21 cellular contexts compared by ENCODE assay signal in the genomic region with DNA sequence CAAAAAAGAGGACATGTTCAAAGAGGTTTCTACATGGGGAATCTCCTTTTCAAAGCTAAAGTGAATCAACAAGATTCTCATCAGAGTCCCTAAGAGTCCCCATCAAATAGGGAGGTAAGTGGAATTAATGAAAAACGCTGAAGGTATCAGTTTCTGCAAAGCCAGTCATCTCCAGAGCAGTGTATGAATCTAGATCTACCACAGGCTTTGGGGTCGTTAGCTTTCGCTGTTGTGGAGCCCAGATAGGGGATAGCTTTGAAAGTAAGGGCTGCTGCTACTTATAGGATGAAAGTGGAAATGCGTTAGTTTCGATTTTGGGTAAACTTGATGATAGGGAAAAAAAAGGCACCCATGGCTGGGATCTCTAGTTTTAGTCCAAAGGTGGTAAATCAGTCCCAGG.
"Had no signal": no experiment of that assay in that cellular context is flagged by ENCODE, and none has a peak within 500 bp of the region (broad histone marks: within the 10 kb centered on the region; RNA-seq: fewer than 3 reads in every experiment).

No MANE protein-coding gene starts in this region.

- H3K36me3 ChIP-seq: colonic mucosa, esophagus squamous epithelium, gastrocnemius medialis, heart right ventricle, left lung, lower lobe of right lung had no signal

- H3K4me3 ChIP-seq: colonic mucosa, esophagus squamous epithelium, gastrocnemius medialis, heart right ventricle, left lung, lower lobe of right lung, mucosa of descending colon had no signal

- H3K4me1 ChIP-seq: colonic mucosa, gastrocnemius medialis, left lung, lower lobe of right lung had no signal

- H3K27me3 Mint-ChIP-seq: dendritic cell treated with granulocyte-macrophage colony-stimulating factor and Interleukin-4, amounts not matched to agents 40 ng/mL and 50 ng/mL, for 4 days; effector memory CD8-positive, alpha-beta T cell had no signal

- H3K9me3 ChIP-seq: colonic mucosa, esophagus squamous epithelium, gastrocnemius medialis, heart right ventricle, left lung, lower lobe of right lung, mucosa of descending colon had no signal

- DNase-seq: colonic mucosa; cortex of kidney; effector CD8-positive, alpha-beta T cell; effector memory CD8-positive, alpha-beta T cell; endodermal cell; esophagus squamous epithelium; foreskin fibroblast; foreskin melanocyte; gastrocnemius medialis; glutamatergic neuron; head of caudate nucleus; heart right ventricle; hippocampal formation; left cardiac atrium; left lung; left ventricle myocardium superior; lower lobe of right lung; mesenchymal stem cell; mucosa of descending colon had no signal

- H3K27ac Mint-ChIP-seq: dendritic cell treated with granulocyte-macrophage colony-stimulating factor and Interleukin-4, amounts not matched to agents 40 ng/mL and 50 ng/mL, for 4 days; effector memory CD8-positive, alpha-beta T cell; endodermal cell; mesothelial cell of epicardium had no signal

- ATAC-seq: effector memory CD8-positive, alpha-beta T cell; gastrocnemius medialis; heart right ventricle; left cardiac atrium; left lung; left ventricle myocardium superior; lower lobe of right lung; mucosa of descending colon had no signal

- H3K36me3 Mint-ChIP-seq: mesothelial cell of epicardium had no signal

- H3K9me3 Mint-ChIP-seq: dendritic cell treated with granulocyte-macrophage colony-stimulating factor and Interleukin-4, amounts not matched to agents 40 ng/mL and 50 ng/mL, for 4 days; endodermal cell had no signal

- H3K4me3 Mint-ChIP-seq: dendritic cell treated with granulocyte-macrophage colony-stimulating factor and Interleukin-4, amounts not matched to agents 40 ng/mL and 50 ng/mL, for 4 days; effector memory CD8-positive, alpha-beta T cell; endodermal cell; mesothelial cell of epicardium had no signal

- H3K27me3 ChIP-seq: colonic mucosa, esophagus squamous epithelium, gastrocnemius medialis, heart right ventricle, left lung had no signal

- H3K27ac ChIP-seq: colonic mucosa, esophagus squamous epithelium, gastrocnemius medialis, heart right ventricle, left lung, lower lobe of right lung had no signal
